In genomic region chr2:12069139-12069538, GRCh38 we compare ENCODE assay signal across 36 cellular contexts.
"Had no signal": no experiment of that assay in that cellular context is flagged by ENCODE, and none has a peak within 500 bp of the region (broad histone marks: within the 10 kb centered on the region; RNA-seq: fewer than 3 reads in every experiment).

No MANE protein-coding gene starts in this region.

- H3K4me3 ChIP-seq: ascending aorta, cardiac muscle cell had no signal

- H3K27ac ChIP-seq: ascending aorta, cardiac muscle cell, VCaP had no signal

- H3K9me3 ChIP-seq: ascending aorta had no signal

- H3K9me3 Mint-ChIP-seq: activated B cell treated with CpG ODN at 0.5 μM for 24 hours; activated CD4-positive, alpha-beta memory T cell treated with anti-CD3 and anti-CD28 coated beads for 36 hours; activated CD8-positive, alpha-beta T cell treated with anti-CD3 and anti-CD28 coated beads for 36 hours; activated naive CD4-positive, alpha-beta T cell treated with anti-CD3 and anti-CD28 coated beads for 36 hours; activated naive CD8-positive, alpha-beta T cell treated with anti-CD3 and anti-CD28 coated beads, Interleukin-2, amount 50 U/mL, for 24 hours; activated T-cell treated with anti-CD3 and anti-CD28 coated beads, Interleukin-2, amount 50 U/mL, for 4 hours; activated T-cell treated with anti-CD3 and anti-CD28 coated beads, Interleukin-2, amount 50 U/mL, for 72 hours; activated T-helper 1 cell treated with anti-CD3 and anti-CD28 coated beads, Interleukin-12 subunit alpha, Interleukin-12 subunit beta, Interleukin-2, Interleukin-4 antibody, amounts not matched to agents 30 ng/mL and 10 ng/mL and 1 ng/mL, durations not matched to agents 14 hours and 24 hours and 36 hours; T-helper 1 cell treated with Interleukin-12 subunit alpha and Interleukin-12 subunit beta and Interleukin-4 antibody, amounts not matched to agents 30 μg/mL and 1 μg/mL, for 36 hours; T-helper 2 cell treated with Interferon-gamma antibody and Interleukin-4, amounts not matched to agents 5 μg/mL and 100 μg/mL, for 36 hours had no signal

- ATAC-seq: activated CD8-positive, alpha-beta T cell treated with anti-CD3 and anti-CD28 coated beads for 36 hours; activated naive CD8-positive, alpha-beta T cell treated with anti-CD3 and anti-CD28 coated beads, Interleukin-2, amount 50 U/mL, for 24 hours; activated T-cell treated with anti-CD3 and anti-CD28 coated beads, Interleukin-2, amount 50 U/mL, for 4 hours; activated T-cell treated with anti-CD3 and anti-CD28 coated beads, Interleukin-2, amount 50 U/mL, for 72 hours; activated T-helper 17 cell treated with anti-CD3 and anti-CD28 coated beads, Interleukin-2, amount 50 U/mL, for 72 hours had no signal

- H3K36me3 Mint-ChIP-seq: activated CD4-positive, alpha-beta memory T cell treated with anti-CD3 and anti-CD28 coated beads for 36 hours; activated naive CD8-positive, alpha-beta T cell; brain had no signal

- H3K27ac Mint-ChIP-seq: activated B cell treated with CpG ODN at 0.5 μM for 24 hours; activated CD4-positive, alpha-beta memory T cell treated with anti-CD3 and anti-CD28 coated beads for 36 hours; activated CD4-positive, alpha-beta T cell treated with anti-CD3 and anti-CD28 coated beads, Interleukin-2, amount 10 ng/mL, durations not matched to agents 24 days and 14 days; activated CD8-positive, alpha-beta T cell treated with anti-CD3 and anti-CD28 coated beads for 36 hours; activated naive CD4-positive, alpha-beta T cell treated with anti-CD3 and anti-CD28 coated beads for 36 hours; activated naive CD8-positive, alpha-beta T cell; activated naive CD8-positive, alpha-beta T cell treated with anti-CD3 and anti-CD28 coated beads, Interleukin-2, amount 10 ng/mL, durations not matched to agents 7 days and 5 days; activated naive CD8-positive, alpha-beta T cell treated with anti-CD3 and anti-CD28 coated beads, Interleukin-2, amount 50 U/mL, for 24 hours; activated T-cell treated with anti-CD3 and anti-CD28 coated beads, Interleukin-2, amount 50 U/mL, for 72 hours; activated T-helper 1 cell treated with anti-CD3 and anti-CD28 coated beads, Interleukin-12 subunit alpha, Interleukin-12 subunit beta, Interleukin-2, Interleukin-4 antibody, amounts not matched to agents 30 ng/mL and 10 ng/mL and 1 ng/mL, durations not matched to agents 14 hours and 24 hours and 36 hours; activated T-helper 17 cell treated with anti-CD3 and anti-CD28 coated beads, Interleukin-2, amount 50 U/mL, for 72 hours; brain; T-helper 1 cell treated with Interleukin-12 subunit alpha and Interleukin-12 subunit beta and Interleukin-4 antibody, amounts not matched to agents 30 μg/mL and 1 μg/mL, for 36 hours; T-helper 2 cell treated with Interferon-gamma antibody and Interleukin-4, amounts not matched to agents 5 μg/mL and 100 μg/mL, for 36 hours had no signal

- H3K27me3 ChIP-seq: ascending aorta, cardiac muscle cell had no signal

- DNase-seq: activated B cell treated with CpG ODN at 0.5 μM for 24 hours; activated CD4-positive, alpha-beta memory T cell treated with anti-CD3 and anti-CD28 coated beads for 36 hours; activated CD4-positive, alpha-beta T cell treated with anti-CD3 and anti-CD28 coated beads for 4 hours; activated CD4-positive, alpha-beta T cell treated with anti-CD3 and anti-CD28 coated beads, Interleukin-2, amount 10 ng/mL, durations not matched to agents 24 days and 14 days; activated CD4-positive, alpha-beta T cell treated with anti-CD3 and anti-CD28 coated beads, Interleukin-2, amount 50 U/mL, for 1 hour; activated CD4-positive, alpha-beta T cell treated with anti-CD3 and anti-CD28 coated beads, Interleukin-2, amount 50 U/mL, for 4 hours; activated CD4-positive, CD25-positive, alpha-beta regulatory T cell treated with anti-CD3 and anti-CD28 coated beads, Interleukin-2, amount 50 U/mL, for 72 hours; activated CD8-positive, alpha-beta memory T cell treated with anti-CD3 and anti-CD28 coated beads, Interleukin-2, amount 50 U/mL, for 4 hours; activated CD8-positive, alpha-beta T cell treated with anti-CD3 and anti-CD28 coated beads for 36 hours; activated effector memory CD4-positive, alpha-beta T cell treated with anti-CD3 and anti-CD28 coated beads, Interleukin-2, amount 50 U/mL, for 16 hours; activated gamma-delta T cell treated with Interleukin-2 at 50 U/mL for 16 hours; activated naive CD4-positive, alpha-beta T cell; activated naive CD4-positive, alpha-beta T cell treated with anti-CD3 and anti-CD28 coated beads for 36 hours; activated naive CD4-positive, alpha-beta T cell treated with anti-CD3 and anti-CD28 coated beads, Interleukin-2, amount 50 U/mL, for 16 hours; activated naive CD8-positive, alpha-beta T cell treated with anti-CD3 and anti-CD28 coated beads, Interleukin-2, amount 10 ng/mL, durations not matched to agents 7 days and 5 days; activated naive CD8-positive, alpha-beta T cell treated with anti-CD3 and anti-CD28 coated beads, Interleukin-2, amount 50 U/mL, for 24 hours; activated T-cell treated with anti-CD3 and anti-CD28 coated beads for 4 hours; activated T-cell treated with anti-CD3 and anti-CD28 coated beads, Interleukin-2, amount 50 U/mL, for 1 hour; activated T-cell treated with anti-CD3 and anti-CD28 coated beads, Interleukin-2, amount 50 U/mL, for 4 hours; activated T-cell treated with anti-CD3 and anti-CD28 coated beads, Interleukin-2, amount 50 U/mL, for 72 hours; amygdala; anterior cingulate cortex; caudate nucleus; cerebellar nuclear complex; T-helper 9 cell had no signal

- H3K36me3 ChIP-seq: ascending aorta, cardiac muscle cell had no signal

- H3K4me1 ChIP-seq: ascending aorta had no signal

- FAIRE-seq: bronchial epithelial cell, TTC549 had no signal
